32 cellular contexts compared by ENCODE assay signal in the genomic region with DNA sequence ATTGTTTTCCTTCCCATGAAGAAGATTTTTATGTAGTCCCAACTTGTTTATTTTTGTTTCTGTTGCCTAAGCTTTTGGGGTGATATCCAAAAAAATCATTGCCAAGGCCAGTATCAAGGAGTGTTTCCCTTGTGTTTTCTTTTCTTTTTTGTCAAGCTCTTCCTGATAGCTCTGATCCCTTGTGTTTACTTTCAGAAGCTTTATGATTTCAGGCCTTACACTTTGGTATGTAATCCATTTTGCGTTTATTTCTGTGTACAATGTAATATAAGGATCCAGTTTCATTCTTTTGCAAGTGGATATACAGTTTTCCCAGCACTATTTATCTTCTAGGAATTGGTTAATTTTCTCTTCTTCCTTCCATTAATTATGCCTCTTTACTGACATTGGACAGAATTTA.
"Had no signal": no experiment of that assay in that cellular context is flagged by ENCODE, and none has a peak within 500 bp of the region (broad histone marks: within the 10 kb centered on the region; RNA-seq: fewer than 3 reads in every experiment).

No MANE protein-coding gene starts in this region.

- H3K4me3 ChIP-seq: adrenal gland, body of pancreas, colonic mucosa, esophagus squamous epithelium, gastrocnemius medialis, heart left ventricle had no signal

- ATAC-seq: activated CD4-positive, CD25-positive, alpha-beta regulatory T cell treated with anti-CD3 and anti-CD28 coated beads, Interleukin-2, amount 50 U/mL, for 24 hours; activated CD8-positive, alpha-beta T cell treated with anti-CD3 and anti-CD28 coated beads for 36 hours; activated T-cell treated with anti-CD3 and anti-CD28 coated beads, Interleukin-2, amount 50 U/mL, for 4 hours; activated T-helper 17 cell treated with anti-CD3 and anti-CD28 coated beads, Interleukin-2, amount 50 U/mL, for 72 hours; body of pancreas; foreskin keratinocyte; gastrocnemius medialis; heart left ventricle; T-helper 17 cell had no signal

- H3K36me3 ChIP-seq: adrenal gland, colonic mucosa, esophagus squamous epithelium, gastrocnemius medialis, heart left ventricle, WERI-Rb-1 had no signal

- FAIRE-seq: endometrium, endothelial cell of umbilical vein had no signal

- H3K27ac ChIP-seq: adrenal gland, body of pancreas, colonic mucosa, epithelial cell of prostate, esophagus squamous epithelium, foreskin keratinocyte, gastrocnemius medialis, heart left ventricle, WERI-Rb-1 had no signal

- DNase-seq: activated B cell treated with CpG ODN at 0.5 μM for 24 hours; activated CD4-positive, alpha-beta T cell treated with anti-CD3 and anti-CD28 coated beads for 48 hours; activated CD4-positive, alpha-beta T cell treated with anti-CD3 and anti-CD28 coated beads, Interleukin-2, amount 50 U/mL, for 1 hour; activated CD4-positive, alpha-beta T cell treated with anti-CD3 and anti-CD28 coated beads, Interleukin-2, amount 50 U/mL, for 48 hours; activated CD8-positive, alpha-beta memory T cell treated with anti-CD3 and anti-CD28 coated beads for 24 hours; activated CD8-positive, alpha-beta T cell treated with anti-CD3 and anti-CD28 coated beads for 36 hours; activated effector memory CD4-positive, alpha-beta T cell treated with Interleukin-2 at 50 U/mL for 16 hours; activated gamma-delta T cell treated with Interleukin-2 at 50 U/mL for 16 hours; activated naive CD4-positive, alpha-beta T cell treated with anti-CD3 and anti-CD28 coated beads, Interleukin-2, amount 50 U/mL, for 16 hours; activated naive CD4-positive, alpha-beta T cell treated with Interleukin-2 at 50 U/mL for 16 hours; activated T-cell treated with anti-CD3 and anti-CD28 coated beads, Interleukin-2, amount 50 U/mL, for 4 hours; adrenal gland; amygdala; aorta; body of pancreas; caudate nucleus; colonic mucosa; effector CD8-positive, alpha-beta T cell; esophagus squamous epithelium; foreskin keratinocyte; gastrocnemius medialis; glutamatergic neuron; heart left ventricle; T-helper 1 cell; T-helper 17 cell; T1000; WERI-Rb-1 had no signal

- H3K4me1 ChIP-seq: adrenal gland, body of pancreas, colonic mucosa, esophagus squamous epithelium, foreskin keratinocyte, gastrocnemius medialis, heart left ventricle had no signal

- H3K9me3 ChIP-seq: adrenal gland, body of pancreas, colonic mucosa, esophagus squamous epithelium, gastrocnemius medialis, heart left ventricle had no signal
